22 cellular contexts compared by ENCODE assay signal in genomic region chr3:175511219-175511780, GRCh38.
DNase-seq lines count a peak whose midpoint lies in the region; ATAC-seq, FAIRE-seq and TF ChIP-seq lines count a peak whose summit lies in the region.
"Had no signal": no experiment of that assay in that cellular context is flagged by ENCODE, and none has a peak within 500 bp of the region (broad histone marks: within the 10 kb centered on the region; RNA-seq: fewer than 3 reads in every experiment).

No MANE protein-coding gene starts in this region.

- POLR2A ChIA-PET in HepG2 (lab: Yijun Ruan, JAX), result no interaction called here

- intact Hi-C loops in HepG2 (cut with micrococcal nuclease; ENCODE audit: unreplicated experiment), result no loop called here
- intact Hi-C loops in right lobe of liver (cut with DNase I), result no loop called here
- intact Hi-C loops in esophagus muscularis mucosa (cut with DNase I), result no loop called here

- H2AFZ ChIP-seq in HepG2 (ENCODE audit: low read length), result no peak overlapping the region

- H3K36me3 ChIP-seq in HepG2 (replicated peaks in 1 of 2; ENCODE audit: control insufficient read depth in 1 of 2, insufficient read depth in 2 of 2, low read length in 2 of 2) (no peaks in the 10 kb centered on the region), right lobe of liver (no peaks in the 10 kb centered on the region), esophagus muscularis mucosa (no peaks in the 10 kb centered on the region)
- H3K36me3 ChIP-seq: HAP-1 had no signal

- no TSS peak for BruUV-seq in HepG2 (replicated peaks; lab: Mats Ljungman, UMichigan)

- no peaks in the 10 kb centered on the region for H4K20me1 ChIP-seq in HepG2 (ENCODE audit: insufficient read depth, low read length)

- no peak overlapping the region for H3K27ac ChIP-seq in HepG2 (ENCODE audit: extremely low read length, insufficient read depth, low read length)
- H3K27ac ChIP-seq in right lobe of liver, result no peak overlapping the region
- H3K27ac ChIP-seq in esophagus muscularis mucosa (replicated peaks in 1 of 4), result no peak overlapping the region
- H3K27ac ChIP-seq: 22Rv1 had no signal

- H3K9me3 ChIP-seq in HepG2 (ENCODE audit: low read length), result peaks cover 17% of the 10 kb centered on the region
- no peaks in the 10 kb centered on the region for H3K9me3 ChIP-seq in right lobe of liver
- H3K9me3 ChIP-seq in esophagus muscularis mucosa, result no peaks in the 10 kb centered on the region
- H3K9me3 ChIP-seq: HAP-1 had no signal

- H3K4me1 ChIP-seq in HepG2 (ENCODE audit: insufficient read depth, low read length), result no peaks in the 10 kb centered on the region
- no peaks in the 10 kb centered on the region for H3K4me1 ChIP-seq in right lobe of liver
- H3K4me1 ChIP-seq in esophagus muscularis mucosa, result no peaks in the 10 kb centered on the region

- in situ Hi-C loops in HepG2 (cut with HindIII; ENCODE audit: extremely low pct_ligation_motif_present, low pct_unique_long_range_greater_than_20kb), result no loop called here

- no peak for TF ChIP-seq CTCF in HepG2 (CRISPR knock-in tag; IDR thresholded peaks at IDR 0.05)
- no peak for TF ChIP-seq CTCF in right lobe of liver (IDR thresholded peaks at IDR 0.05)
- TF ChIP-seq CTCF in esophagus muscularis mucosa (IDR thresholded peaks at IDR 0.05), result no peak

- WGBS in HepG2 (ENCODE audit: low lambda C conversion rate), result 0% methylated on average over 2 of the region's 2 CpGs
- 73% methylated on average over 2 of the region's 2 CpGs for WGBS in right lobe of liver (ENCODE audit: insufficient coverage, low coverage, low lambda C conversion rate, missing lambda C conversion rate)
- WGBS in esophagus muscularis mucosa, result 77% methylated on average over 2 of the region's 2 CpGs

- no peak overlapping the region for H3K4me2 ChIP-seq in HepG2 (ENCODE audit: low read depth, low read length)

- H3K79me2 ChIP-seq in HepG2 (ENCODE audit: insufficient read depth, low read length), result no peaks in the 10 kb centered on the region

- CTCF ChIA-PET in HepG2 (lab: Yijun Ruan, JAX; ENCODE audit: low intra/inter-chr PET ratio, low total read pairs), result no interaction called here

- TF ChIP-seq EP300 in HepG2 (IDR thresholded peaks at IDR 0.05; ENCODE audit: low read depth in 2 of 2, low read length in 2 of 2), result no peak
- TF ChIP-seq EP300 in HepG2 (CRISPR knock-in tag; IDR thresholded peaks at IDR 0.05; ENCODE audit: borderline replicate concordance), result no peak
- TF ChIP-seq EP300 in esophagus muscularis mucosa (IDR thresholded peaks at IDR 0.05), result no peak

- TF ChIP-seq POLR2A in HepG2 (IDR thresholded peaks at IDR 0.05; ENCODE audit: insufficient read depth in 1 of 2, low read depth in 2 of 2, low read length in 2 of 2) (no peak), right lobe of liver (IDR thresholded peaks at IDR 0.05) (no peak), esophagus muscularis mucosa (IDR thresholded peaks at IDR 0.05; ENCODE audit: low read depth) (no peak)

- H3K4me3 ChIP-seq in HepG2 (replicated peaks in 1 of 3; ENCODE audit: insufficient read depth in 1 of 3, low read depth in 2 of 3, low read length in 3 of 3), result no peak overlapping the region
- no peak overlapping the region for H3K4me3 ChIP-seq in right lobe of liver
- H3K4me3 ChIP-seq in esophagus muscularis mucosa, result no peak overlapping the region
- H3K4me3 ChIP-seq: HAP-1 had no signal

- FAIRE-seq in HepG2 (lab: Jason Lieb, UNC), result no peak
- FAIRE-seq: A204.1, GM12891, GM18507, H54 had no signal

- ATAC-seq in HepG2 (no peak), right lobe of liver (no peak), SK-N-SH treated with all-trans-retinoic acid at 6 μM for 48 hours (no peak)

- H3K27me3 ChIP-seq in HepG2 (ENCODE audit: control insufficient read depth in 1 of 2, insufficient read depth in 2 of 2, low read length in 2 of 2) (no peaks in the 10 kb centered on the region), right lobe of liver (no peaks in the 10 kb centered on the region), esophagus muscularis mucosa (no peaks in the 10 kb centered on the region)

- no peak for TF ChIP-seq RAD21 in HepG2 (CRISPR knock-in tag; IDR thresholded peaks at IDR 0.05)

- DNase-seq in HepG2 (ENCODE audit: low spot score) (no peak), right lobe of liver (no peak), brain pericyte (ENCODE audit: low read depth, low spot score) (peak; percentile 68), retina (peak; percentile 12), esophagus muscularis mucosa (ENCODE audit: extremely low spot score) (no peak)
- DNase-seq in activated naive CD4-positive, alpha-beta T cell (lab: John Stamatoyannopoulos, UW), result no peak
- DNase-seq: AML-193; C1 segment of cervical spinal cord; Calu3; CD4-positive, alpha-beta memory T cell; COR-L47; DMS53; DMS79 treated with DMSO at 0.1 percent for 48 hours; GF-D8; GOT3 had no signal

- no peak overlapping the region for H3K9ac ChIP-seq in HepG2 (ENCODE audit: insufficient read depth, low read depth, low read length)

TF ChIP-seq in HepG2, 621 proteins besides CTCF, POLR2A, EP300 and RAD21:
- no peak for TF ChIP-seq CREM (IDR thresholded peaks at IDR 0.05)
- no peak for TF ChIP-seq CREM (CRISPR knock-in tag; IDR thresholded peaks at IDR 0.05)
- TF ChIP-seq, protein P1, sequence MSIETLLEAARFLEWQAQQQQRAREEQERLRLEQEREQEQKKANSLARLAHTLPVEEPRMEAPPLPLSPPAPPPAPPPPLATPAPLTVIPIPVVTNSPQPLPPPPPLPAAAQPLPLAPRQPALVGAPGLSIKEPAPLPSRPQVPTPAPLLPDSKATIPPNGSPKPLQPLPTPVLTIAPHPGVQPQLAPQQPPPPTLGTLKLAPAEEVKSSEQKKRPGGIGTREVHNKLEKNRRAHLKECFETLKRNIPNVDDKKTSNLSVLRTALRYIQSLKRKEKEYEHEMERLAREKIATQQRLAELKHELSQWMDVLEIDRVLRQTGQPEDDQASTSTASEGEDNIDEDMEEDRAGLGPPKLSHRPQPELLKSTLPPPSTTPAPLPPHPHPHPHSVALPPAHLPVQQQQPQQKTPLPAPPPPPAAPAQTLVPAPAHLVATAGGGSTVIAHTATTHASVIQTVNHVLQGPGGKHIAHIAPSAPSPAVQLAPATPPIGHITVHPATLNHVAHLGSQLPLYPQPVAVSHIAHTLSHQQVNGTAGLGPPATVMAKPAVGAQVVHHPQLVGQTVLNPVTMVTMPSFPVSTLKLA (IDR thresholded peaks at IDR 0.05), result peak; percentile 88

TF ChIP-seq in SK-N-SH treated with all-trans-retinoic acid at 6 μM for 48 hours, 23 proteins besides CTCF, POLR2A, EP300 and RAD21:
- no peak for TF ChIP-seq CSRNP3 (CRISPR knock-in tag; IDR thresholded peaks at IDR 0.05)
- TF ChIP-seq OSR1 (CRISPR knock-in tag; IDR thresholded peaks at IDR 0.05), result no peak
- TF ChIP-seq SNAI2 (CRISPR knock-in tag; IDR thresholded peaks at IDR 0.05), result no peak
- TF ChIP-seq ESRRG (CRISPR knock-in tag; IDR thresholded peaks at IDR 0.05), result no peak
- no peak for TF ChIP-seq ZNF565 (CRISPR knock-in tag; conservative IDR thresholded peaks at IDR 0.05; ENCODE audit: low read depth)
- TF ChIP-seq ISL1 (CRISPR knock-in tag; IDR thresholded peaks at IDR 0.05), result no peak
- TF ChIP-seq ZC3H10 (CRISPR knock-in tag; IDR thresholded peaks at IDR 0.05), result no peak
- no peak for TF ChIP-seq GLIS3 (CRISPR knock-in tag; IDR thresholded peaks at IDR 0.05)
- TF ChIP-seq ZNF8 (CRISPR knock-in tag; IDR thresholded peaks at IDR 0.05), result no peak
- no peak for TF ChIP-seq CREB5 (CRISPR knock-in tag; IDR thresholded peaks at IDR 0.05; ENCODE audit: low read depth)

Comparison
In these comparisons a context has a peak if more than half of its experiments do, and no peak if none do; other contexts are left out.
1. DNase-seq: peak in brain pericyte (single experiment) and retina (single experiment); none in HepG2 (single experiment), right lobe of liver (0 of 3), activated naive CD4-positive, alpha-beta T cell (0 of 4) and esophagus muscularis mucosa (single experiment).